39 cellular contexts compared by ENCODE assay signal in the genomic region with DNA sequence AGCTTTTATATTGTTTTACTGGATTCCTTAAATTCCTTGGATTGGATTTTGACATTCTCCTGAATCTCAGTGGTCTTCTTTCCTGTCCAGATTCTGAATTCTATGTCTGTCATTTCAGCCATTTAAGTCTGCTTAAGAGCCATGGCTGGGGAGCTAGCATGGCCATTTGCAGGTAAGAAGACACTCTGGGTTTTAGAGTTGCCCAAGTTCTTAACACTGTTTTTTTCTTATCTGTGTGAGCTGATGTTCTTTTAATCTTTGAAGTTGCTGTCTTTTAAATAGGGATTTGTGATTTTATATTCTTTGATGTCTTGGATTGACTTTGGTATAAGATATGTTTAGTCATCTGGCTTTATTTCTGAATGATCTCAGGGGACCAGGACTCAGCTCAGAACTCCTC.
"Had no signal": no experiment of that assay in that cellular context is flagged by ENCODE, and none has a peak within 500 bp of the region (broad histone marks: within the 10 kb centered on the region; RNA-seq: fewer than 3 reads in every experiment).

No MANE protein-coding gene starts in this region.

- H3K27me3 ChIP-seq: adrenal gland, ascending aorta, body of pancreas, brain microvascular endothelial cell, breast epithelium, cardiac muscle cell had no signal

- ATAC-seq: activated naive CD4-positive, alpha-beta T cell treated with anti-CD3 and anti-CD28 coated beads, Interleukin-2, amount 50 U/mL, for 72 hours; activated naive CD8-positive, alpha-beta T cell treated with anti-CD3 and anti-CD28 coated beads, Interleukin-2, amount 50 U/mL, for 24 hours; activated T-cell treated with anti-CD3 and anti-CD28 coated beads, Interleukin-2, amount 50 U/mL, for 4 hours; activated T-cell treated with anti-CD3 and anti-CD28 coated beads, Interleukin-2, amount 50 U/mL, for 72 hours; activated T-helper 17 cell treated with anti-CD3 and anti-CD28 coated beads, Interleukin-2, amount 50 U/mL, for 72 hours; body of pancreas had no signal

- H3K27ac Mint-ChIP-seq: activated naive CD4-positive, alpha-beta T cell treated with anti-CD3 and anti-CD28 coated beads for 36 hours; activated naive CD4-positive, alpha-beta T cell treated with anti-CD3 and anti-CD28 coated beads, Interleukin-2, amount 10 ng/mL, durations not matched to agents 7 days and 5 days; activated naive CD4-positive, alpha-beta T cell treated with anti-CD3 and anti-CD28 coated beads, Interleukin-2, amount 50 U/mL, for 24 hours; activated naive CD4-positive, alpha-beta T cell treated with anti-CD3 and anti-CD28 coated beads, Interleukin-2, amount 50 U/mL, for 72 hours; activated naive CD8-positive, alpha-beta T cell; activated naive CD8-positive, alpha-beta T cell treated with anti-CD3 and anti-CD28 coated beads for 36 hours; activated naive CD8-positive, alpha-beta T cell treated with anti-CD3 and anti-CD28 coated beads, Interleukin-2, amount 10 ng/mL, durations not matched to agents 7 days and 5 days; activated naive CD8-positive, alpha-beta T cell treated with anti-CD3 and anti-CD28 coated beads, Interleukin-2, amount 50 U/mL, for 24 hours; activated T-cell treated with anti-CD3 and anti-CD28 coated beads, Interleukin-2, amount 50 U/mL, for 24 hours; activated T-cell treated with anti-CD3 and anti-CD28 coated beads, Interleukin-2, amount 50 U/mL, for 72 hours; activated T-helper 1 cell treated with anti-CD3 and anti-CD28 coated beads, Interleukin-12 subunit alpha, Interleukin-12 subunit beta, Interleukin-2, Interleukin-4 antibody, amounts not matched to agents 30 ng/mL and 10 ng/mL and 1 ng/mL, durations not matched to agents 14 hours and 24 hours and 36 hours; activated T-helper 17 cell treated with anti-CD3 and anti-CD28 coated beads, Interleukin-2, amount 50 U/mL, for 72 hours; activated T-helper 2 cell treated with anti-CD3 and anti-CD28 coated beads, Interferon-gamma antibody, Interleukin-2, Interleukin-4, amounts not matched to agents 10 μg/mL and 5 μg/mL and 100 μg/mL, durations not matched to agents 14 hours and 24 hours and 36 hours; brain had no signal

- H3K4me1 ChIP-seq: adrenal gland, ascending aorta, body of pancreas, breast epithelium had no signal

- FAIRE-seq: astrocyte, bronchial epithelial cell had no signal

- H3K36me3 Mint-ChIP-seq: activated naive CD4-positive, alpha-beta T cell treated with anti-CD3 and anti-CD28 coated beads, Interleukin-2, amount 10 ng/mL, durations not matched to agents 7 days and 5 days; activated naive CD4-positive, alpha-beta T cell treated with anti-CD3 and anti-CD28 coated beads, Interleukin-2, amount 50 U/mL, for 24 hours; activated naive CD4-positive, alpha-beta T cell treated with anti-CD3 and anti-CD28 coated beads, Interleukin-2, amount 50 U/mL, for 72 hours; activated naive CD8-positive, alpha-beta T cell; activated naive CD8-positive, alpha-beta T cell treated with anti-CD3 and anti-CD28 coated beads for 36 hours; activated naive CD8-positive, alpha-beta T cell treated with anti-CD3 and anti-CD28 coated beads, Interleukin-2, amount 10 ng/mL, durations not matched to agents 7 days and 5 days; brain had no signal

- H3K4me3 ChIP-seq: adrenal gland, ascending aorta, body of pancreas, breast epithelium, cardiac muscle cell had no signal

- DNase-seq: activated effector memory CD4-positive, alpha-beta T cell treated with anti-CD3 and anti-CD28 coated beads, Interleukin-2, amount 50 U/mL, for 16 hours; activated effector memory CD4-positive, alpha-beta T cell treated with Interleukin-2 at 50 U/mL for 16 hours; activated gamma-delta T cell; activated gamma-delta T cell treated with Interleukin-2 at 50 U/mL for 16 hours; activated naive CD4-positive, alpha-beta T cell; activated naive CD4-positive, alpha-beta T cell treated with anti-CD3 and anti-CD28 coated beads for 36 hours; activated naive CD4-positive, alpha-beta T cell treated with anti-CD3 and anti-CD28 coated beads, Interleukin-2, amount 10 ng/mL, durations not matched to agents 7 days and 5 days; activated naive CD4-positive, alpha-beta T cell treated with anti-CD3 and anti-CD28 coated beads, Interleukin-2, amount 50 U/mL, for 16 hours; activated naive CD4-positive, alpha-beta T cell treated with Interleukin-2 at 50 U/mL for 16 hours; activated naive CD8-positive, alpha-beta T cell treated with anti-CD3 and anti-CD28 coated beads for 36 hours; activated naive CD8-positive, alpha-beta T cell treated with anti-CD3 and anti-CD28 coated beads, Interleukin-2, amount 10 ng/mL, durations not matched to agents 7 days and 5 days; activated naive CD8-positive, alpha-beta T cell treated with anti-CD3 and anti-CD28 coated beads, Interleukin-2, amount 50 U/mL, for 24 hours; activated T-cell treated with anti-CD3 and anti-CD28 coated beads, Interleukin-2, amount 50 U/mL, for 1 hour; activated T-cell treated with anti-CD3 and anti-CD28 coated beads, Interleukin-2, amount 50 U/mL, for 24 hours; activated T-cell treated with anti-CD3 and anti-CD28 coated beads, Interleukin-2, amount 50 U/mL, for 4 hours; activated T-cell treated with anti-CD3 and anti-CD28 coated beads, Interleukin-2, amount 50 U/mL, for 48 hours; activated T-cell treated with anti-CD3 and anti-CD28 coated beads, Interleukin-2, amount 50 U/mL, for 72 hours; adrenal gland; amniotic stem cell; amygdala; anterior cingulate cortex; body of pancreas; brain microvascular endothelial cell; caudate nucleus; central memory CD4-positive, alpha-beta T cell; cerebellar nuclear complex had no signal

- H3K9me3 ChIP-seq: adrenal gland, ascending aorta, breast epithelium had no signal

- H3K4me1 Mint-ChIP-seq: activated naive CD4-positive, alpha-beta T cell treated with anti-CD3 and anti-CD28 coated beads, Interleukin-2, amount 10 ng/mL, durations not matched to agents 7 days and 5 days; activated naive CD4-positive, alpha-beta T cell treated with anti-CD3 and anti-CD28 coated beads, Interleukin-2, amount 50 U/mL, for 24 hours; activated naive CD8-positive, alpha-beta T cell treated with anti-CD3 and anti-CD28 coated beads for 36 hours; activated naive CD8-positive, alpha-beta T cell treated with anti-CD3 and anti-CD28 coated beads, Interleukin-2, amount 10 ng/mL, durations not matched to agents 7 days and 5 days; activated naive CD8-positive, alpha-beta T cell treated with anti-CD3 and anti-CD28 coated beads, Interleukin-2, amount 50 U/mL, for 24 hours; activated T-helper 17 cell treated with anti-CD3 and anti-CD28 coated beads, Interleukin-2, amount 50 U/mL, for 72 hours; brain; central memory CD8-positive, alpha-beta T cell had no signal

- H3K4me3 Mint-ChIP-seq: activated naive CD4-positive, alpha-beta T cell treated with anti-CD3 and anti-CD28 coated beads for 36 hours; activated naive CD4-positive, alpha-beta T cell treated with anti-CD3 and anti-CD28 coated beads, Interleukin-2, amount 10 ng/mL, durations not matched to agents 7 days and 5 days; activated naive CD4-positive, alpha-beta T cell treated with anti-CD3 and anti-CD28 coated beads, Interleukin-2, amount 50 U/mL, for 24 hours; activated naive CD8-positive, alpha-beta T cell; activated naive CD8-positive, alpha-beta T cell treated with anti-CD3 and anti-CD28 coated beads for 36 hours; activated naive CD8-positive, alpha-beta T cell treated with anti-CD3 and anti-CD28 coated beads, Interleukin-2, amount 10 ng/mL, durations not matched to agents 7 days and 5 days; activated naive CD8-positive, alpha-beta T cell treated with anti-CD3 and anti-CD28 coated beads, Interleukin-2, amount 50 U/mL, for 24 hours; activated T-cell treated with anti-CD3 and anti-CD28 coated beads, Interleukin-2, amount 50 U/mL, for 24 hours; activated T-cell treated with anti-CD3 and anti-CD28 coated beads, Interleukin-2, amount 50 U/mL, for 4 hours; activated T-cell treated with anti-CD3 and anti-CD28 coated beads, Interleukin-2, amount 50 U/mL, for 72 hours; activated T-helper 1 cell treated with anti-CD3 and anti-CD28 coated beads, Interleukin-12 subunit alpha, Interleukin-12 subunit beta, Interleukin-2, Interleukin-4 antibody, amounts not matched to agents 30 ng/mL and 10 ng/mL and 1 ng/mL, durations not matched to agents 14 hours and 24 hours and 36 hours; activated T-helper 17 cell treated with anti-CD3 and anti-CD28 coated beads, Interleukin-2, amount 50 U/mL, for 72 hours; brain; central memory CD8-positive, alpha-beta T cell had no signal

- H3K36me3 ChIP-seq: adrenal gland, ascending aorta, brain microvascular endothelial cell, breast epithelium, cardiac muscle cell had no signal

- H3K27ac ChIP-seq: adrenal gland, ascending aorta, body of pancreas, brain microvascular endothelial cell, breast epithelium, cardiac muscle cell had no signal

- H3K27me3 Mint-ChIP-seq: activated naive CD4-positive, alpha-beta T cell treated with anti-CD3 and anti-CD28 coated beads, Interleukin-2, amount 10 ng/mL, durations not matched to agents 7 days and 5 days; activated naive CD4-positive, alpha-beta T cell treated with anti-CD3 and anti-CD28 coated beads, Interleukin-2, amount 50 U/mL, for 24 hours; activated naive CD8-positive, alpha-beta T cell; activated naive CD8-positive, alpha-beta T cell treated with anti-CD3 and anti-CD28 coated beads for 36 hours; activated naive CD8-positive, alpha-beta T cell treated with anti-CD3 and anti-CD28 coated beads, Interleukin-2, amount 10 ng/mL, durations not matched to agents 7 days and 5 days; activated naive CD8-positive, alpha-beta T cell treated with anti-CD3 and anti-CD28 coated beads, Interleukin-2, amount 50 U/mL, for 24 hours; activated T-cell treated with anti-CD3 and anti-CD28 coated beads, Interleukin-2, amount 50 U/mL, for 24 hours; activated T-helper 17 cell treated with anti-CD3 and anti-CD28 coated beads, Interleukin-2, amount 50 U/mL, for 72 hours; brain; central memory CD8-positive, alpha-beta T cell had no signal
